Comparison of ENCODE assay signal across 1 cellular context in genomic region chr17:76397687-76398522, GRCh38.
TF ChIP-seq lines count a peak whose summit lies in the region.

No MANE protein-coding gene starts in this region.

TF ChIP-seq in GM12878, 131 proteins besides CTCF, POLR2A, EP300 and RAD21 (continued from another document and continues in another):
- no peak for TF ChIP-seq SMAD1 (IDR thresholded peaks at IDR 0.05; ENCODE audit: low read depth, partially characterized antibody)
- no peak for TF ChIP-seq DPF2 (IDR thresholded peaks at IDR 0.05)
- no peak for TF ChIP-seq NR2C2 (IDR thresholded peaks at IDR 0.05; ENCODE audit: borderline replicate concordance, control insufficient read depth, insufficient read length, low read depth)
- TF ChIP-seq NRF1 (conservative IDR thresholded peaks at IDR 0.05; ENCODE audit: low read depth, low read length): no peak
- TF ChIP-seq JUNB (IDR thresholded peaks at IDR 0.05): no peak
- no peak for TF ChIP-seq CBFB (IDR thresholded peaks at IDR 0.05; ENCODE audit: low read depth)
- no peak for TF ChIP-seq MYC (IDR thresholded peaks at IDR 0.05; ENCODE audit: insufficient read depth, insufficient read length, insufficient replicate concordance, low read length, severe bottlenecking)
- TF ChIP-seq RELA (IDR thresholded peaks at IDR 0.05; ENCODE audit: borderline replicate concordance, partially characterized antibody): no peak
- TF ChIP-seq ZNF24 (IDR thresholded peaks at IDR 0.05): no peak
- peak; percentile 85; the same call in 1 of the 2 replicates for TF ChIP-seq HDGF (IDR thresholded peaks at IDR 0.05)
- no peak for TF ChIP-seq TAF1 (IDR thresholded peaks at IDR 0.05; ENCODE audit: borderline replicate concordance, low read depth, low read length)
- TF ChIP-seq CBX5 (IDR thresholded peaks at IDR 0.05; ENCODE audit: low read depth): no peak
- no peak for TF ChIP-seq PBX3 (IDR thresholded peaks at IDR 0.05; ENCODE audit: insufficient replicate concordance, low read depth, low read length)
- no peak for TF ChIP-seq NR2C1 (IDR thresholded peaks at IDR 0.05)
- TF ChIP-seq IRF3 (IDR thresholded peaks at IDR 0.05): no peak
- peak; percentile 92 for TF ChIP-seq SMC3 (IDR thresholded peaks at IDR 0.05; ENCODE audit: borderline replicate concordance, low read length)
- TF ChIP-seq SREBF2 (IDR thresholded peaks at IDR 0.05; ENCODE audit: low read length): no peak
- TF ChIP-seq, protein P1, sequence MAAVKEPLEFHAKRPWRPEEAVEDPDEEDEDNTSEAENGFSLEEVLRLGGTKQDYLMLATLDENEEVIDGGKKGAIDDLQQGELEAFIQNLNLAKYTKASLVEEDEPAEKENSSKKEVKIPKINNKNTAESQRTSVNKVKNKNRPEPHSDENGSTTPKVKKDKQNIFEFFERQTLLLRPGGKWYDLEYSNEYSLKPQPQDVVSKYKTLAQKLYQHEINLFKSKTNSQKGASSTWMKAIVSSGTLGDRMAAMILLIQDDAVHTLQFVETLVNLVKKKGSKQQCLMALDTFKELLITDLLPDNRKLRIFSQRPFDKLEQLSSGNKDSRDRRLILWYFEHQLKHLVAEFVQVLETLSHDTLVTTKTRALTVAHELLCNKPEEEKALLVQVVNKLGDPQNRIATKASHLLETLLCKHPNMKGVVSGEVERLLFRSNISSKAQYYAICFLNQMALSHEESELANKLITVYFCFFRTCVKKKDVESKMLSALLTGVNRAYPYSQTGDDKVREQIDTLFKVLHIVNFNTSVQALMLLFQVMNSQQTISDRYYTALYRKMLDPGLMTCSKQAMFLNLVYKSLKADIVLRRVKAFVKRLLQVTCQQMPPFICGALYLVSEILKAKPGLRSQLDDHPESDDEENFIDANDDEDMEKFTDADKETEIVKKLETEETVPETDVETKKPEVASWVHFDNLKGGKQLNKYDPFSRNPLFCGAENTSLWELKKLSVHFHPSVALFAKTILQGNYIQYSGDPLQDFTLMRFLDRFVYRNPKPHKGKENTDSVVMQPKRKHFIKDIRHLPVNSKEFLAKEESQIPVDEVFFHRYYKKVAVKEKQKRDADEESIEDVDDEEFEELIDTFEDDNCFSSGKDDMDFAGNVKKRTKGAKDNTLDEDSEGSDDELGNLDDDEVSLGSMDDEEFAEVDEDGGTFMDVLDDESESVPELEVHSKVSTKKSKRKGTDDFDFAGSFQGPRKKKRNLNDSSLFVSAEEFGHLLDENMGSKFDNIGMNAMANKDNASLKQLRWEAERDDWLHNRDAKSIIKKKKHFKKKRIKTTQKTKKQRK (IDR thresholded peaks at IDR 0.05; ENCODE audit: low read depth, low read length): no peak
- TF ChIP-seq YY1 (IDR thresholded peaks at IDR 0.05; ENCODE audit: low read depth, low read length): peak; percentile 74
- TF ChIP-seq BACH1 (IDR thresholded peaks at IDR 0.05; ENCODE audit: borderline replicate concordance): no peak
- no peak for TF ChIP-seq E2F8 (IDR thresholded peaks at IDR 0.05; ENCODE audit: low read depth, partially characterized antibody)
- no peak for TF ChIP-seq TARDBP (IDR thresholded peaks at IDR 0.05; ENCODE audit: borderline replicate concordance)
- no peak for TF ChIP-seq CREB1 (IDR thresholded peaks at IDR 0.05; ENCODE audit: low read depth)
- TF ChIP-seq ZNF622 (IDR thresholded peaks at IDR 0.05): no peak
- peak; percentile 97 for TF ChIP-seq PAX5 (IDR thresholded peaks at IDR 0.05; ENCODE audit: borderline replicate concordance, low read depth, low read length)
- no peak for TF ChIP-seq ZBTB4 (CRISPR knock-in tag; IDR thresholded peaks at IDR 0.05)
- no peak for TF ChIP-seq NR2F1 (conservative IDR thresholded peaks at IDR 0.05)
- no peak for TF ChIP-seq JUND (IDR thresholded peaks at IDR 0.05; ENCODE audit: low read depth, low read length)
- TF ChIP-seq WRNIP1 (IDR thresholded peaks at IDR 0.05; ENCODE audit: borderline replicate concordance, low read depth, low read length): 0 out of 2 replicates have a peak, but pooled peaks have one; percentile 72
- TF ChIP-seq, protein P2, sequence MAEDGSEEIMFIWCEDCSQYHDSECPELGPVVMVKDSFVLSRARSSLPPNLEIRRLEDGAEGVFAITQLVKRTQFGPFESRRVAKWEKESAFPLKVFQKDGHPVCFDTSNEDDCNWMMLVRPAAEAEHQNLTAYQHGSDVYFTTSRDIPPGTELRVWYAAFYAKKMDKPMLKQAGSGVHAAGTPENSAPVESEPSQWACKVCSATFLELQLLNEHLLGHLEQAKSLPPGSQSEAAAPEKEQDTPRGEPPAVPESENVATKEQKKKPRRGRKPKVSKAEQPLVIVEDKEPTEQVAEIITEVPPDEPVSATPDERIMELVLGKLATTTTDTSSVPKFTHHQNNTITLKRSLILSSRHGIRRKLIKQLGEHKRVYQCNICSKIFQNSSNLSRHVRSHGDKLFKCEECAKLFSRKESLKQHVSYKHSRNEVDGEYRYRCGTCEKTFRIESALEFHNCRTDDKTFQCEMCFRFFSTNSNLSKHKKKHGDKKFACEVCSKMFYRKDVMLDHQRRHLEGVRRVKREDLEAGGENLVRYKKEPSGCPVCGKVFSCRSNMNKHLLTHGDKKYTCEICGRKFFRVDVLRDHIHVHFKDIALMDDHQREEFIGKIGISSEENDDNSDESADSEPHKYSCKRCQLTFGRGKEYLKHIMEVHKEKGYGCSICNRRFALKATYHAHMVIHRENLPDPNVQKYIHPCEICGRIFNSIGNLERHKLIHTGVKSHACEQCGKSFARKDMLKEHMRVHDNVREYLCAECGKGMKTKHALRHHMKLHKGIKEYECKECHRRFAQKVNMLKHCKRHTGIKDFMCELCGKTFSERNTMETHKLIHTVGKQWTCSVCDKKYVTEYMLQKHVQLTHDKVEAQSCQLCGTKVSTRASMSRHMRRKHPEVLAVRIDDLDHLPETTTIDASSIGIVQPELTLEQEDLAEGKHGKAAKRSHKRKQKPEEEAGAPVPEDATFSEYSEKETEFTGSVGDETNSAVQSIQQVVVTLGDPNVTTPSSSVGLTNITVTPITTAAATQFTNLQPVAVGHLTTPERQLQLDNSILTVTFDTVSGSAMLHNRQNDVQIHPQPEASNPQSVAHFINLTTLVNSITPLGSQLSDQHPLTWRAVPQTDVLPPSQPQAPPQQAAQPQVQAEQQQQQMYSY (CRISPR knock-in tag; IDR thresholded peaks at IDR 0.05): no peak
- TF ChIP-seq, protein P3, sequence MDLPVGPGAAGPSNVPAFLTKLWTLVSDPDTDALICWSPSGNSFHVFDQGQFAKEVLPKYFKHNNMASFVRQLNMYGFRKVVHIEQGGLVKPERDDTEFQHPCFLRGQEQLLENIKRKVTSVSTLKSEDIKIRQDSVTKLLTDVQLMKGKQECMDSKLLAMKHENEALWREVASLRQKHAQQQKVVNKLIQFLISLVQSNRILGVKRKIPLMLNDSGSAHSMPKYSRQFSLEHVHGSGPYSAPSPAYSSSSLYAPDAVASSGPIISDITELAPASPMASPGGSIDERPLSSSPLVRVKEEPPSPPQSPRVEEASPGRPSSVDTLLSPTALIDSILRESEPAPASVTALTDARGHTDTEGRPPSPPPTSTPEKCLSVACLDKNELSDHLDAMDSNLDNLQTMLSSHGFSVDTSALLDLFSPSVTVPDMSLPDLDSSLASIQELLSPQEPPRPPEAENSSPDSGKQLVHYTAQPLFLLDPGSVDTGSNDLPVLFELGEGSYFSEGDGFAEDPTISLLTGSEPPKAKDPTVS (IDR thresholded peaks at IDR 0.05; ENCODE audit: low read depth, low read length): no peak
- TF ChIP-seq, protein P4, sequence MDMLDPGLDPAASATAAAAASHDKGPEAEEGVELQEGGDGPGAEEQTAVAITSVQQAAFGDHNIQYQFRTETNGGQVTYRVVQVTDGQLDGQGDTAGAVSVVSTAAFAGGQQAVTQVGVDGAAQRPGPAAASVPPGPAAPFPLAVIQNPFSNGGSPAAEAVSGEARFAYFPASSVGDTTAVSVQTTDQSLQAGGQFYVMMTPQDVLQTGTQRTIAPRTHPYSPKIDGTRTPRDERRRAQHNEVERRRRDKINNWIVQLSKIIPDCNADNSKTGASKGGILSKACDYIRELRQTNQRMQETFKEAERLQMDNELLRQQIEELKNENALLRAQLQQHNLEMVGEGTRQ (IDR thresholded peaks at IDR 0.05; ENCODE audit: borderline replicate concordance, low read depth, low read length): no peak
- TF ChIP-seq TBL1XR1 (IDR thresholded peaks at IDR 0.05; ENCODE audit: low read depth, low read length): no peak
- no peak for TF ChIP-seq MTA2 (IDR thresholded peaks at IDR 0.05; ENCODE audit: low read depth)
- TF ChIP-seq, protein P5, sequence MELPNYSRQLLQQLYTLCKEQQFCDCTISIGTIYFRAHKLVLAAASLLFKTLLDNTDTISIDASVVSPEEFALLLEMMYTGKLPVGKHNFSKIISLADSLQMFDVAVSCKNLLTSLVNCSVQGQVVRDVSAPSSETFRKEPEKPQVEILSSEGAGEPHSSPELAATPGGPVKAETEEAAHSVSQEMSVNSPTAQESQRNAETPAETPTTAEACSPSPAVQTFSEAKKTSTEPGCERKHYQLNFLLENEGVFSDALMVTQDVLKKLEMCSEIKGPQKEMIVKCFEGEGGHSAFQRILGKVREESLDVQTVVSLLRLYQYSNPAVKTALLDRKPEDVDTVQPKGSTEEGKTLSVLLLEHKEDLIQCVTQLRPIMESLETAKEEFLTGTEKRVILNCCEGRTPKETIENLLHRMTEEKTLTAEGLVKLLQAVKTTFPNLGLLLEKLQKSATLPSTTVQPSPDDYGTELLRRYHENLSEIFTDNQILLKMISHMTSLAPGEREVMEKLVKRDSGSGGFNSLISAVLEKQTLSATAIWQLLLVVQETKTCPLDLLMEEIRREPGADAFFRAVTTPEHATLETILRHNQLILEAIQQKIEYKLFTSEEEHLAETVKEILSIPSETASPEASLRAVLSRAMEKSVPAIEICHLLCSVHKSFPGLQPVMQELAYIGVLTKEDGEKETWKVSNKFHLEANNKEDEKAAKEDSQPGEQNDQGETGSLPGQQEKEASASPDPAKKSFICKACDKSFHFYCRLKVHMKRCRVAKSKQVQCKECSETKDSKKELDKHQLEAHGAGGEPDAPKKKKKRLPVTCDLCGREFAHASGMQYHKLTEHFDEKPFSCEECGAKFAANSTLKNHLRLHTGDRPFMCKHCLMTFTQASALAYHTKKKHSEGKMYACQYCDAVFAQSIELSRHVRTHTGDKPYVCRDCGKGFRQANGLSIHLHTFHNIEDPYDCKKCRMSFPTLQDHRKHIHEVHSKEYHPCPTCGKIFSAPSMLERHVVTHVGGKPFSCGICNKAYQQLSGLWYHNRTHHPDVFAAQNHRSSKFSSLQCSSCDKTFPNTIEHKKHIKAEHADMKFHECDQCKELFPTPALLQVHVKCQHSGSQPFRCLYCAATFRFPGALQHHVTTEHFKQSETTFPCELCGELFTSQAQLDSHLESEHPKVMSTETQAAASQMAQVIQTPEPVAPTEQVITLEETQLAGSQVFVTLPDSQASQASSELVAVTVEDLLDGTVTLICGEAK (IDR thresholded peaks at IDR 0.05; ENCODE audit: borderline replicate concordance): no peak
- TF ChIP-seq SMARCA5 (IDR thresholded peaks at IDR 0.05): no peak
